Comparison of ENCODE assay signal across 8 cellular contexts in the genomic region with DNA sequence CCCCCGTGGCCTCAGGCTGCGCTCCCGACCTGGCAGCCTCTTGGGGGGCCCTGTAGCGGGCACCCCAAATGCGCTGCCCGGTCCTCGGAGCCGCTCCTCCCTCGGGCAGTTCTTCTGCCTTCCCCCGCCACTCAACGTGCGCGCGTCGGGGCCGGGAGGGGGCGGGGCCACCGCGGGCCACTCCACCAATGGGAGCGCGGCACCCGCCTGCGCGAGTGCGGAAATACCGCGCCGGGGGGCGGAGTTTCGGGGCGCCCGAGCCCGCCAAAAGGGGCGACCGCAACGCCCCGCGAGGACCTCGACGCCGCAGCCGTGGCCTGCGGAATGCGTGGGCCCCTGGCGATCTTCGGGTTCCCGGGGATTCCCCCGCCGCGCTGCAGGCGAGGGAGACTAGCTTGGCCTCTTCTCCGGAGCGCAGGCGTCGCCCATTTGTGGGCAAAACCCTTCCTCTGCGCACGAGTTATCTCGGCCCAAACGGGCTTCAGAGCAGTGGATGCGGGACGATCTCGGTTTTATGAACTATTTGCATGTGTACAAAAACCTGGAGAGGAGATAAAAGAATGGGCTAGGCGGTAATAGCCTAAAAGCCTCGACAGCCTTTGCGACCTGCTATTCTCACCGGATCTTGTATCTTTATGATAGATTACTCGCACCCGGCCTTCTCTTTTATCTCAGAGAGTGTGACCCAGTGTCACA. TPM values are rescaled to one million over a fixed set of nuclear protein-coding genes. Genes with fewer than 3 reads are reported as not detected.
A peak's percentile ranks its signal among the peaks of the same experiment; 100 is the strongest.
DNase-seq lines count a peak whose midpoint lies in the region; ATAC-seq and TF ChIP-seq lines count a peak whose summit lies in the region.

TASOR (minus strand) TSS at position 144 of the 696 bp plus-strand sequence. CDS start 259 bp downstream, outside the sequence.

- ATAC-seq in GM18498 (IDR thresholded peaks at IDR 0.05; ENCODE audit: unreplicated experiment) (peak; percentile 83), HG02943 (IDR thresholded peaks at IDR 0.05; ENCODE audit: low read depth, unreplicated experiment) (peak; percentile 60)
- ATAC-seq in activated CD4-positive, alpha-beta T cell treated with anti-CD3 and anti-CD28 coated beads for 36 hours = peak; percentile 90

- peak within 1 kb of the TSS; percentile 92 for H3K4me3 Mint-ChIP-seq in activated CD4-positive, alpha-beta T cell treated with anti-CD3 and anti-CD28 coated beads for 36 hours
- H3K4me3 Mint-ChIP-seq in chondrocyte (ENCODE audit: unreplicated experiment) = peak within 1 kb of the TSS; percentile 96

- TF ChIP-seq CTCF in chondrocyte (IDR thresholded peaks at IDR 0.05) = no peak

- POLR2A ChIA-PET in activated CD4-positive, alpha-beta T cell treated with anti-CD3 and anti-CD28 coated beads for 36 hours (lab: Charles Lee) = interaction anchor here (1.5 to 1.6 kb wide), 2 partner anchors 10 to 117 kb away, joined by 7 to 9 read pairs; no protein-coding TSS in a partner anchor

- H3K36me3 Mint-ChIP-seq in activated CD4-positive, alpha-beta T cell treated with anti-CD3 and anti-CD28 coated beads for 36 hours (ENCODE audit: low read depth) = peaks cover 40% of the 10 kb centered on the region
- H3K36me3 Mint-ChIP-seq in chondrocyte (ENCODE audit: low read depth) = peaks cover 4% of the 10 kb centered on the region

- DNase-seq in 8988T = peak; percentile 89
- DNase-seq in NCI-H2227 (lab: John Stamatoyannopoulos, UW; ENCODE audit: unreplicated experiment) = peak; percentile 91
- peak; percentile 93 for DNase-seq in activated CD4-positive, alpha-beta T cell treated with anti-CD3 and anti-CD28 coated beads for 36 hours
- no peak for DNase-seq in chondrocyte (ENCODE audit: low spot score)
- DNase-seq in kidney glomerular epithelial cell (lab: John Stamatoyannopoulos, UW) = peak; percentile 37
- DNase-seq in stimulated activated CD4-positive, alpha-beta T cell treated with anti-CD3 and anti-CD28 coated beads, Interleukin-15, amount 100 ng/mL, for 48 hours (ENCODE audit: low read depth in 2 of 2) = peak; percentile 72 to 86

- H3K27me3 Mint-ChIP-seq in activated CD4-positive, alpha-beta T cell treated with anti-CD3 and anti-CD28 coated beads for 36 hours = no peaks in the 10 kb centered on the region
- no peaks in the 10 kb centered on the region for H3K27me3 Mint-ChIP-seq in chondrocyte (ENCODE audit: low read depth)

- intact Hi-C loops in activated CD4-positive, alpha-beta T cell treated with anti-CD3 and anti-CD28 coated beads for 36 hours (cut with DNase I, micrococcal nuclease) = loop anchor here (1.0 to 5.0 kb wide), 5 partner anchors 126 to 914 kb away; partner anchors contain the start of genes APPL1 (in 1 of the 2), ARF4 (in 1 of the 2), CCDC66 (in 1 of the 2) and PDE12 (in 1 of the 2)

- H3K27ac Mint-ChIP-seq in activated CD4-positive, alpha-beta T cell treated with anti-CD3 and anti-CD28 coated beads for 36 hours = peak within 1 kb of the TSS; percentile 94
- peak within 1 kb of the TSS; percentile 98 for H3K27ac Mint-ChIP-seq in chondrocyte (ENCODE audit: unreplicated experiment)

- peaks cover 36% of the 10 kb centered on the region for H3K4me1 Mint-ChIP-seq in activated CD4-positive, alpha-beta T cell treated with anti-CD3 and anti-CD28 coated beads for 36 hours
- peaks cover 34% of the 10 kb centered on the region for H3K4me1 Mint-ChIP-seq in chondrocyte (ENCODE audit: low read depth)

- H3K9me3 Mint-ChIP-seq in activated CD4-positive, alpha-beta T cell treated with anti-CD3 and anti-CD28 coated beads for 36 hours (ENCODE audit: low read depth) = peaks cover 11% of the 10 kb centered on the region
- H3K9me3 Mint-ChIP-seq in chondrocyte (ENCODE audit: low read depth) = no peaks in the 10 kb centered on the region

- CTCF ChIA-PET in activated CD4-positive, alpha-beta T cell treated with anti-CD3 and anti-CD28 coated beads for 36 hours (lab: Charles Lee) = interaction anchor here (0.7 to 1.1 kb wide), 2 partner anchors 123 to 307 kb away, joined by 3 read pairs; no protein-coding TSS in a partner anchor

RNA-seq across cellular contexts. Expression of gene TASOR, which starts in this region (rescaled TPM):
- total RNA-seq in activated CD4-positive, alpha-beta T cell treated with anti-CD3 and anti-CD28 coated beads for 36 hours = 10 to 100 TPM; 56.8 to 65.6 TPM
- 51.5 to 62.5 TPM (median 51.7 TPM) in 3 replicates for total RNA-seq in chondrocyte
